24 cellular contexts compared by ENCODE assay signal in the genomic region with DNA sequence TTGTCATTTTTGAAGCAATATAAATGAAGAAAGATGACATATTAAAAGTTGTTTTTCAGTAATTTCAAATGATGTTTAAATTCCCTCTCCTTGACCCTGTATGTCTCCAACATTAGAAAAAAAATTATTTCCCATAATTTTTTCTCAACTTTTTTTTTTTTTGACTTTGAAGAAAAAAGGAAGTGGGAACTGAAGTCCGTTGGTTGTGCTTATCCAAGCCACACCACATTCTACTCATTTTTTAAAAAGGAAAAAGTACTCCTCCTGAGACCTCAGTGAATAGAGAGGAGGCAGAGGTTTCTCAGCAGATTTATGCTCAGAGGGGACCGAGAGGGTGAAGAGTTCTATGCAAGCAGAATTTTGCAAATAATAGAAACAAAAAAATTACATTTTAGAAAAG.
"Had no signal": no experiment of that assay in that cellular context is flagged by ENCODE, and none has a peak within 500 bp of the region (broad histone marks: within the 10 kb centered on the region; RNA-seq: fewer than 3 reads in every experiment).

No MANE protein-coding gene starts in this region.

- ATAC-seq: effector memory CD8-positive, alpha-beta T cell; left ventricle myocardium superior; lower lobe of right lung; naive thymus-derived CD8-positive, alpha-beta T cell; sciatic nerve; stimulated activated naive CD8-positive, alpha-beta T cell treated with anti-CD3 and anti-CD28 coated beads, Interleukin-15, amount 100 ng/mL, for 72 hours; upper lobe of right lung had no signal

- H3K27ac ChIP-seq: esophagus squamous epithelium, lower lobe of right lung, prostate gland, right atrium auricular region, suprapubic skin, transverse colon, upper lobe of right lung, uterus had no signal

- H3K27me3 ChIP-seq: esophagus squamous epithelium, right atrium auricular region, suprapubic skin, transverse colon, upper lobe of right lung, uterus had no signal

- H3K4me1 ChIP-seq: esophagus squamous epithelium, prostate gland, right atrium auricular region, suprapubic skin, uterus had no signal

- H3K4me3 ChIP-seq: esophagus squamous epithelium, lower lobe of right lung, prostate gland, right atrium auricular region, smooth muscle cell, suprapubic skin, transverse colon, upper lobe of right lung, uterus had no signal

- H3K9me3 ChIP-seq: esophagus squamous epithelium, lower lobe of right lung, prostate gland, right atrium auricular region, suprapubic skin, transverse colon, upper lobe of right lung, uterus had no signal

- DNase-seq: effector memory CD8-positive, alpha-beta T cell; erythroblast; esophagus squamous epithelium; foreskin melanocyte; head of caudate nucleus; left ventricle myocardium superior; lower lobe of right lung; naive thymus-derived CD8-positive, alpha-beta T cell; nephron progenitor cell; nucleus accumbens; stimulated activated CD4-positive, alpha-beta T cell treated with anti-CD3 and anti-CD28 coated beads, Interleukin-12 subunit alpha, Interleukin-12 subunit beta, amount 100 ng/mL, for 4 hours; stimulated activated CD4-positive, alpha-beta T cell treated with anti-CD3 and anti-CD28 coated beads, Interleukin-1b, Interleukin-23, amount 100 ng/mL, for 48 hours; stimulated activated CD4-positive, alpha-beta T cell treated with anti-CD3 and anti-CD28 coated beads, Interleukin-4, amount 100 ng/mL, for 1 hour; stimulated activated CD8-positive, alpha-beta memory T cell treated with anti-CD3 and anti-CD28 coated beads, Interleukin-4, amount 100 ng/mL, for 48 hours; stimulated activated naive CD4-positive, alpha-beta T cell; stimulated activated naive CD8-positive, alpha-beta T cell treated with anti-CD3 and anti-CD28 coated beads, Interleukin-15, amount 100 ng/mL, for 72 hours; transverse colon; upper lobe of right lung; uterus had no signal

- H3K36me3 ChIP-seq: esophagus squamous epithelium, lower lobe of right lung, prostate gland, right atrium auricular region, suprapubic skin, transverse colon, upper lobe of right lung, uterus had no signal
